In the genomic region with DNA sequence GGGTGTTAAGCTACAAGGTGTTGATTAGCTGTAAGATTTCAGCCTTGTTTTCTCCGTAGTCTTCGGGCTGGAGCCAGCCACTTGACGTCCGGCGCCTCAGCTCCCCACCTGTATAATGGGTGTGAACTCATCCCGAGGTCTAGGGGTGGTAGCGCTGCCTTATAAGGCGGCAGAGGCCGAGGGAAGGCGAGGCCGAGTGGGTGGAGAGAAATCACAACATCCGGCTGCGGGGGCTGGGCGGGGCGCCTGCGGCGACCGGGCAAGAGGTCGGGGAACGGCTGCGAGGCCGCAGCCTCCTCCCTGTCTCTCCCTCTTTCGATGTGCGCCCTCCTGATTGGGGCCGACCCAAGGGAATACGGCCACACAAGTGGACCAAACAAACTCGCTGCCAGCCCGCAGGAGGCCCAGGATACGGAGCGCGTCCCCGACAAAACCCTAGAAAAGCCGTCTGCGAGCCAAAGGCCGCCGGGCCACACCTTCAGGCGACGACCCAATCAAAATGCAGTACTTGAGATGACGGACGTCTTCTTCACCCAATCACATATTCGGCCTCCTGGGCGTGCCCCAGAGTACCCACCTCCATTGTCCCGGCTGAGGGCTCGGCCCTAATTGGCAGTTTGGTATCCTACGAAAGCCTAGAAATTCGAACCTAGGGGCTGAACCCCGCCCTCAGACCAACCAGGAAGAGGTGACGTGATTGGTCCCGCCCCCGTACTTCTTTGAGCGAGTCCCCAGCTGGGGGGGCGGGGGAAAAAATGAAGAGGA, we compare ENCODE assay signal across 8 cellular contexts. TPM values are rescaled to one million over a fixed set of nuclear protein-coding genes. Genes with fewer than 3 reads are reported as not detected.
A peak's percentile ranks its signal among the peaks of the same experiment; 100 is the strongest.
DNase-seq lines count a peak whose midpoint lies in the region; ATAC-seq and TF ChIP-seq lines count a peak whose summit lies in the region.

No MANE protein-coding gene starts in this region.

- H3K4me1 ChIP-seq in heart left ventricle = peaks cover 0 to 50% (median 24%) of the 10 kb centered on the region in 12 donors
- peaks cover 13 to 14% of the 10 kb centered on the region in 2 experiments for H3K4me1 ChIP-seq in trophoblast cell (ENCODE audit: control insufficient read depth in 1 of 2, insufficient read depth in 2 of 2, low read length in 2 of 2)
- peaks cover 26 to 41% (median 29%) of the 10 kb centered on the region in 4 donors for H3K4me1 ChIP-seq in transverse colon

- no peaks in the 10 kb centered on the region for H3K9me3 Mint-ChIP-seq in T-cell

- H3K27ac ChIP-seq in heart left ventricle (peak overlapping the region; percentile 77 to 98 (median 94)), trophoblast cell (ENCODE audit: low read depth, low read length) (peak overlapping the region; percentile 82), transverse colon (peak overlapping the region; percentile 95 to 98 (median 96))

- H3K36me3 ChIP-seq in heart left ventricle = peaks cover 0 to 8% (median 0%) of the 10 kb centered on the region in 9 donors
- peaks cover 0 to 2% of the 10 kb centered on the region in 2 experiments for H3K36me3 ChIP-seq in trophoblast cell (ENCODE audit: control insufficient read depth in 1 of 2, insufficient read depth in 2 of 2, low read length in 2 of 2)
- H3K36me3 ChIP-seq in transverse colon = no peaks in the 10 kb centered on the region

- H3K14ac ChIP-seq in trophoblast cell (ENCODE audit: low read length) = peak overlapping the region; percentile 93

- peaks cover 4% of the 10 kb centered on the region for H3K36me3 Mint-ChIP-seq in T-cell

- POLR2A ChIA-PET in T-cell (lab: Charles Lee) = interaction anchor here (0.6 to 2.1 kb wide), 7 partner anchors 13 to 37 kb away, joined by 3 to 13 read pairs (median 5); no protein-coding TSS in a partner anchor

- no peak for TF ChIP-seq CTCF in GM13977 (IDR thresholded peaks at IDR 0.05; ENCODE audit: extremely low read depth, insufficient read depth, missing control alignments)
- no peak for TF ChIP-seq CTCF in heart left ventricle (IDR thresholded peaks at IDR 0.05)
- no peak for TF ChIP-seq CTCF in transverse colon (IDR thresholded peaks at IDR 0.05)

- no peak overlapping the region for H3K23ac ChIP-seq in trophoblast cell (ENCODE audit: low read length)

- H3K4me3 Mint-ChIP-seq in T-cell = peak overlapping the region; percentile 79 to 92 (median 90)

- peak overlapping the region; percentile 89 for H2BK5ac ChIP-seq in trophoblast cell (ENCODE audit: low read depth, low read length, poor library complexity)

- no peaks in the 10 kb centered on the region for H3K27me3 Mint-ChIP-seq in T-cell

- peak overlapping the region; percentile 92 for H4K12ac ChIP-seq in trophoblast cell (ENCODE audit: low read depth, low read length)

- peak overlapping the region; percentile 85 for H3K9ac ChIP-seq in trophoblast cell (ENCODE audit: low read length)

- peak overlapping the region; percentile 69 for H2AK5ac ChIP-seq in trophoblast cell (ENCODE audit: low read length)

- in situ Hi-C loops in GM13977 (cut with MboI; ENCODE audit: low pct_unique_long_range_greater_than_20kb, low sequenced_read_pairs, unreplicated experiment) = no loop called here
- in situ Hi-C loops in transverse colon (cut with MboI; ENCODE audit: low pct_ligation_motif_present in 1 of 4, low pct_unique_long_range_greater_than_20kb in 1 of 4, low sequenced_read_pairs in 3 of 4) = no loop called here

- H3K18ac ChIP-seq in trophoblast cell (ENCODE audit: low read length) = peak overlapping the region; percentile 82

- DNase-seq in GM13977 (ENCODE audit: low spot score) (peak; percentile 98), NCI-H146 (lab: John Stamatoyannopoulos, UW) (peak; percentile 100), T-cell (peak; percentile 98 to 100 (median 100)), amniotic epithelial cell (ENCODE audit: low read depth) (peak; percentile 100), heart left ventricle (peak; percentile 99 to 100 (median 100)), trophoblast cell (peak; percentile 100), transverse colon (peak; percentile 100)

- no peak for TF ChIP-seq EP300 in transverse colon (IDR thresholded peaks at IDR 0.05; ENCODE audit: low read depth)

- H3K79me1 ChIP-seq in trophoblast cell (ENCODE audit: low read length) = peaks cover 9% of the 10 kb centered on the region

- H3K27me3 ChIP-seq in heart left ventricle (no peaks in the 10 kb centered on the region), trophoblast cell (ENCODE audit: insufficient read depth, low read length) (no peaks in the 10 kb centered on the region), transverse colon (no peaks in the 10 kb centered on the region)

- peak overlapping the region; percentile 99 for H3K27ac Mint-ChIP-seq in T-cell

- H3K4me2 ChIP-seq in trophoblast cell (ENCODE audit: low read length) = peak overlapping the region; percentile 70

- H4K91ac ChIP-seq in trophoblast cell (ENCODE audit: low read depth, low read length) = peak overlapping the region; percentile 92

- peaks cover 49 to 56% (median 53%) of the 10 kb centered on the region in 3 donors for H3K4me1 Mint-ChIP-seq in T-cell

- WGBS in heart left ventricle, 4 donors = 0 to 1% (median 0%) methylated on average over 46 to 52 of the region's 52 CpGs
- WGBS in trophoblast cell (ENCODE audit: extremely low coverage, insufficient coverage, insufficient read length) = no CpG with 5 or more reads among the region's 52 CpGs
- 0% methylated on average over 7 to 46 of the region's 52 CpGs for WGBS in transverse colon (ENCODE audit: low coverage in 1 of 2), 2 donors

- CTCF ChIA-PET in T-cell (lab: Charles Lee) = interaction anchor here in 1 of 2 donors (0.5 to 3.2 kb wide), 12 partner anchors 13 to 110 kb away, joined by 3 to 37 read pairs (median 6); a partner anchor contains a TSS

- H3K79me2 ChIP-seq in trophoblast cell (ENCODE audit: control insufficient read depth, insufficient read depth, low read length, poor library complexity) = peaks cover 5% of the 10 kb centered on the region

- H3K9me3 ChIP-seq in heart left ventricle = no peaks in the 10 kb centered on the region
- no peaks in the 10 kb centered on the region for H3K9me3 ChIP-seq in trophoblast cell (ENCODE audit: insufficient read depth, low read depth, low read length)
- no peaks in the 10 kb centered on the region for H3K9me3 ChIP-seq in transverse colon

- peak overlapping the region; percentile 63 for H2AFZ ChIP-seq in trophoblast cell (ENCODE audit: insufficient read depth, low read length, poor library complexity)

- peak; percentile 79 for ATAC-seq in HG02870 (IDR thresholded peaks at IDR 0.05; ENCODE audit: unreplicated experiment)
- ATAC-seq in T-cell (replicated peaks in 1 of 4) = peak; percentile 80 to 82 (median 80)
- peak; percentile 97 to 99 (median 98) for ATAC-seq in heart left ventricle

- peak overlapping the region; percentile 42 to 95 (median 62) for H3K4me3 ChIP-seq in heart left ventricle
- H3K4me3 ChIP-seq in trophoblast cell (ENCODE audit: low read depth, low read length) = peak overlapping the region; percentile 80
- peak overlapping the region; percentile 38 to 61 (median 52) for H3K4me3 ChIP-seq in transverse colon

- intact Hi-C loops in heart left ventricle (cut with DNase I) = loop anchor here in 2 of 10 donors (1.0 to 2.0 kb wide), 3 partner anchors 28 to 71 kb away; a partner anchor contains a TSS
- intact Hi-C loops in transverse colon (cut with DNase I; ENCODE audit: low total_unique reads) = loop anchor here (2.0 kb wide), 1 partner anchor 71 kb away; a partner anchor contains a TSS

- H3K4ac ChIP-seq in trophoblast cell (ENCODE audit: low read depth, low read length) = peak overlapping the region; percentile 42

- peak overlapping the region; percentile 74 for H2BK12ac ChIP-seq in trophoblast cell (ENCODE audit: low read length)

- peak overlapping the region; percentile 84 for H2BK120ac ChIP-seq in trophoblast cell (ENCODE audit: insufficient read depth, low read length, poor library complexity)

- H4K8ac ChIP-seq in trophoblast cell (ENCODE audit: low read depth, low read length) = peak overlapping the region; percentile 95

- TF ChIP-seq POLR2A in heart left ventricle (IDR thresholded peaks at IDR 0.05) = peak; percentile 52 to 86
- TF ChIP-seq POLR2A in transverse colon (IDR thresholded peaks at IDR 0.05) = peak; percentile 93

RNA-seq across cellular contexts. Expression of a gene that starts 0.5 kb away (rescaled TPM):
- total RNA-seq in T-cell (100 to 1,000 TPM; 196 to 226 (median 216) TPM), heart left ventricle (10 to 100 TPM; 12.8 to 33.2 (median 17.3) TPM), transverse colon (10 to 100 TPM; 21.5 to 40.5 (median 36.4) TPM)
- polyA plus RNA-seq in heart left ventricle = 10 to 100 TPM in 1 of 2 donors, 1 to 10 TPM in 1; 6.8 to 29.5 TPM
- polyA plus RNA-seq in trophoblast cell (2013) = 15.2 and 16.0 TPM in 2 replicates

RNA-seq across cellular contexts. Expression of a gene that starts 16.6 kb away (rescaled TPM):
- total RNA-seq in T-cell (under 1 TPM in 4 of 5 donors, not detected in 1; 0.28 to 0.98 (median 0.42) TPM), heart left ventricle (under 1 TPM in 1 of 9 donors, not detected in 8; 0.56 TPM), transverse colon (10 to 100 TPM in 1 of 4 donors, 1 to 10 TPM in 3; 2.6 to 20.1 (median 5.6) TPM)
- under 1 TPM in 1 of 2 donors, not detected in 1; 0.29 TPM for polyA plus RNA-seq in heart left ventricle
- 0.47 and 0.49 TPM in 2 replicates for polyA plus RNA-seq in trophoblast cell (2013)

RNA-seq across cellular contexts. Expression of a gene that starts 20.6 kb away (rescaled TPM):
- total RNA-seq in T-cell (10 to 100 TPM in 4 of 5 donors, 1 to 10 TPM in 1; 9.5 to 28.2 (median 12.3) TPM), heart left ventricle (1 to 10 TPM in 8 of 9 donors, under 1 TPM in 1; 0.82 to 5.0 (median 1.8) TPM), transverse colon (1 to 10 TPM in 3 of 4 donors, not detected in 1; 2.1 to 5.0 (median 2.5) TPM)
- 1 to 10 TPM; 1.4 to 1.5 TPM for polyA plus RNA-seq in heart left ventricle
- 1.7 and 1.9 TPM in 2 replicates for polyA plus RNA-seq in trophoblast cell (2013)

RNA-seq across cellular contexts. Expression of a gene that starts 25.5 kb away (rescaled TPM):
- not detected for total RNA-seq in T-cell
- not detected for total RNA-seq in heart left ventricle
- polyA plus RNA-seq in heart left ventricle = not detected
- polyA plus RNA-seq in trophoblast cell (2013) = not detected in 2 replicates
- not detected for total RNA-seq in transverse colon

RNA-seq across cellular contexts. Expression of a gene that starts 41.7 kb away (rescaled TPM):
- total RNA-seq in T-cell = under 1 TPM in 3 of 5 donors, not detected in 2; 0.13 to 0.18 (median 0.16) TPM
- not detected for total RNA-seq in heart left ventricle
- not detected for polyA plus RNA-seq in heart left ventricle
- polyA plus RNA-seq in trophoblast cell (2013) = not detected in 2 replicates
- total RNA-seq in transverse colon = under 1 TPM in 1 of 4 donors, not detected in 3; 0.55 TPM

Comparison
In these comparisons a context has a peak if more than half of its experiments do, and no peak if none do; other contexts are left out.
1. Peak in every context shown above with its lines: DNase-seq, ATAC-seq, H3K4me3 ChIP-seq and H3K27ac ChIP-seq.
2. RNA of a gene that starts 0.5 kb away (total RNA-seq): 196 to 226 TPM in T-cell; 21.5 to 40.5 TPM in transverse colon and 12.8 to 33.2 TPM in heart left ventricle; every median in the first group is over 4 times any median in the second.